40 cellular contexts compared by ENCODE assay signal in the genomic region with DNA sequence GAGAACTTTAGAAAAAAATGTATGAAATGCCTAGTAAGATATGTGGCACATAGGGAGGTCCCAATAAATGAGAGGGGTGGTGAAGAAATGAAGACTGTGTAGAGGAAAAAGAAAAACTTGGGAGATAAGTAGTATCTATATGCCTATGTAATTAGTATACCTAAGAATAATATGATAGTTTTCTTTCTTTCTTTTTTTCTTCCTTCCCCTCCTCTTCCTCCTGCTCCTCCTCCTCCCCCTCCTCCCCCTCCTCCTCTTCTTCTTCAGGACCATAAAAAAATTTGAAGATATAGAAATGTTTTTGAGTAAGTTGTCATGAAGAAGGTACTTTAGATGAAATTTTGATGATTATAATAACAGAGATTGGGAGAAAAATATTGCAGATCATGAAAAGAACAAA.
"Had no signal": no experiment of that assay in that cellular context is flagged by ENCODE, and none has a peak within 500 bp of the region (broad histone marks: within the 10 kb centered on the region; RNA-seq: fewer than 3 reads in every experiment).

No MANE protein-coding gene starts in this region.

- H3K4me3 Mint-ChIP-seq: activated naive CD4-positive, alpha-beta T cell treated with anti-CD3 and anti-CD28 coated beads for 36 hours; activated naive CD4-positive, alpha-beta T cell treated with anti-CD3 and anti-CD28 coated beads, Interleukin-2, amount 10 ng/mL, durations not matched to agents 7 days and 5 days; activated naive CD4-positive, alpha-beta T cell treated with anti-CD3 and anti-CD28 coated beads, Interleukin-2, amount 50 U/mL, for 24 hours; activated naive CD8-positive, alpha-beta T cell; activated naive CD8-positive, alpha-beta T cell treated with anti-CD3 and anti-CD28 coated beads for 36 hours; activated naive CD8-positive, alpha-beta T cell treated with anti-CD3 and anti-CD28 coated beads, Interleukin-2, amount 10 ng/mL, durations not matched to agents 7 days and 5 days; activated naive CD8-positive, alpha-beta T cell treated with anti-CD3 and anti-CD28 coated beads, Interleukin-2, amount 50 U/mL, for 24 hours; activated T-cell treated with anti-CD3 and anti-CD28 coated beads, Interleukin-2, amount 50 U/mL, for 24 hours; activated T-cell treated with anti-CD3 and anti-CD28 coated beads, Interleukin-2, amount 50 U/mL, for 4 hours; activated T-cell treated with anti-CD3 and anti-CD28 coated beads, Interleukin-2, amount 50 U/mL, for 72 hours; activated T-helper 1 cell treated with anti-CD3 and anti-CD28 coated beads, Interleukin-12 subunit alpha, Interleukin-12 subunit beta, Interleukin-2, Interleukin-4 antibody, amounts not matched to agents 30 ng/mL and 10 ng/mL and 1 ng/mL, durations not matched to agents 14 hours and 24 hours and 36 hours; activated T-helper 17 cell treated with anti-CD3 and anti-CD28 coated beads, Interleukin-2, amount 50 U/mL, for 72 hours; brain; central memory CD8-positive, alpha-beta T cell had no signal

- FAIRE-seq: astrocyte, bronchial epithelial cell had no signal

- H3K27ac Mint-ChIP-seq: activated naive CD4-positive, alpha-beta T cell treated with anti-CD3 and anti-CD28 coated beads for 36 hours; activated naive CD4-positive, alpha-beta T cell treated with anti-CD3 and anti-CD28 coated beads, Interleukin-2, amount 10 ng/mL, durations not matched to agents 7 days and 5 days; activated naive CD4-positive, alpha-beta T cell treated with anti-CD3 and anti-CD28 coated beads, Interleukin-2, amount 50 U/mL, for 24 hours; activated naive CD4-positive, alpha-beta T cell treated with anti-CD3 and anti-CD28 coated beads, Interleukin-2, amount 50 U/mL, for 72 hours; activated naive CD8-positive, alpha-beta T cell; activated naive CD8-positive, alpha-beta T cell treated with anti-CD3 and anti-CD28 coated beads for 36 hours; activated naive CD8-positive, alpha-beta T cell treated with anti-CD3 and anti-CD28 coated beads, Interleukin-2, amount 10 ng/mL, durations not matched to agents 7 days and 5 days; activated naive CD8-positive, alpha-beta T cell treated with anti-CD3 and anti-CD28 coated beads, Interleukin-2, amount 50 U/mL, for 24 hours; activated T-cell treated with anti-CD3 and anti-CD28 coated beads, Interleukin-2, amount 50 U/mL, for 24 hours; activated T-cell treated with anti-CD3 and anti-CD28 coated beads, Interleukin-2, amount 50 U/mL, for 72 hours; activated T-helper 1 cell treated with anti-CD3 and anti-CD28 coated beads, Interleukin-12 subunit alpha, Interleukin-12 subunit beta, Interleukin-2, Interleukin-4 antibody, amounts not matched to agents 30 ng/mL and 10 ng/mL and 1 ng/mL, durations not matched to agents 14 hours and 24 hours and 36 hours; activated T-helper 17 cell treated with anti-CD3 and anti-CD28 coated beads, Interleukin-2, amount 50 U/mL, for 72 hours; activated T-helper 2 cell treated with anti-CD3 and anti-CD28 coated beads, Interferon-gamma antibody, Interleukin-2, Interleukin-4, amounts not matched to agents 10 μg/mL and 5 μg/mL and 100 μg/mL, durations not matched to agents 14 hours and 24 hours and 36 hours; brain had no signal

- DNase-seq: activated effector memory CD4-positive, alpha-beta T cell treated with anti-CD3 and anti-CD28 coated beads, Interleukin-2, amount 50 U/mL, for 16 hours; activated effector memory CD4-positive, alpha-beta T cell treated with Interleukin-2 at 50 U/mL for 16 hours; activated gamma-delta T cell; activated gamma-delta T cell treated with Interleukin-2 at 50 U/mL for 16 hours; activated naive CD4-positive, alpha-beta T cell; activated naive CD4-positive, alpha-beta T cell treated with anti-CD3 and anti-CD28 coated beads for 36 hours; activated naive CD4-positive, alpha-beta T cell treated with anti-CD3 and anti-CD28 coated beads, Interleukin-2, amount 10 ng/mL, durations not matched to agents 7 days and 5 days; activated naive CD4-positive, alpha-beta T cell treated with anti-CD3 and anti-CD28 coated beads, Interleukin-2, amount 50 U/mL, for 16 hours; activated naive CD4-positive, alpha-beta T cell treated with Interleukin-2 at 50 U/mL for 16 hours; activated naive CD8-positive, alpha-beta T cell treated with anti-CD3 and anti-CD28 coated beads for 36 hours; activated naive CD8-positive, alpha-beta T cell treated with anti-CD3 and anti-CD28 coated beads, Interleukin-2, amount 10 ng/mL, durations not matched to agents 7 days and 5 days; activated naive CD8-positive, alpha-beta T cell treated with anti-CD3 and anti-CD28 coated beads, Interleukin-2, amount 50 U/mL, for 24 hours; activated T-cell treated with anti-CD3 and anti-CD28 coated beads, Interleukin-2, amount 50 U/mL, for 1 hour; activated T-cell treated with anti-CD3 and anti-CD28 coated beads, Interleukin-2, amount 50 U/mL, for 24 hours; activated T-cell treated with anti-CD3 and anti-CD28 coated beads, Interleukin-2, amount 50 U/mL, for 4 hours; activated T-cell treated with anti-CD3 and anti-CD28 coated beads, Interleukin-2, amount 50 U/mL, for 48 hours; activated T-cell treated with anti-CD3 and anti-CD28 coated beads, Interleukin-2, amount 50 U/mL, for 72 hours; adrenal gland; amniotic stem cell; amygdala; anterior cingulate cortex; aorta; body of pancreas; brain microvascular endothelial cell; caudate nucleus; central memory CD4-positive, alpha-beta T cell; cerebellar nuclear complex had no signal

- H3K36me3 ChIP-seq: adrenal gland, ascending aorta, brain microvascular endothelial cell, breast epithelium, cardiac muscle cell had no signal

- H3K9me3 Mint-ChIP-seq: activated naive CD4-positive, alpha-beta T cell treated with anti-CD3 and anti-CD28 coated beads, Interleukin-2, amount 50 U/mL, for 24 hours; activated naive CD8-positive, alpha-beta T cell treated with anti-CD3 and anti-CD28 coated beads, Interleukin-2, amount 50 U/mL, for 24 hours; activated T-helper 1 cell treated with anti-CD3 and anti-CD28 coated beads, Interleukin-12 subunit alpha, Interleukin-12 subunit beta, Interleukin-2, Interleukin-4 antibody, amounts not matched to agents 30 ng/mL and 10 ng/mL and 1 ng/mL, durations not matched to agents 14 hours and 24 hours and 36 hours; activated T-helper 2 cell treated with anti-CD3 and anti-CD28 coated beads, Interferon-gamma antibody, Interleukin-2, Interleukin-4, amounts not matched to agents 10 μg/mL and 5 μg/mL and 100 μg/mL, durations not matched to agents 14 hours and 24 hours and 36 hours; brain had no signal

- H3K36me3 Mint-ChIP-seq: activated naive CD4-positive, alpha-beta T cell treated with anti-CD3 and anti-CD28 coated beads, Interleukin-2, amount 10 ng/mL, durations not matched to agents 7 days and 5 days; activated naive CD4-positive, alpha-beta T cell treated with anti-CD3 and anti-CD28 coated beads, Interleukin-2, amount 50 U/mL, for 24 hours; activated naive CD4-positive, alpha-beta T cell treated with anti-CD3 and anti-CD28 coated beads, Interleukin-2, amount 50 U/mL, for 72 hours; activated naive CD8-positive, alpha-beta T cell; activated naive CD8-positive, alpha-beta T cell treated with anti-CD3 and anti-CD28 coated beads for 36 hours; activated naive CD8-positive, alpha-beta T cell treated with anti-CD3 and anti-CD28 coated beads, Interleukin-2, amount 10 ng/mL, durations not matched to agents 7 days and 5 days; brain had no signal

- H3K27me3 ChIP-seq: adrenal gland, ascending aorta, body of pancreas, brain microvascular endothelial cell, breast epithelium, cardiac muscle cell had no signal

- H3K27ac ChIP-seq: adrenal gland, ascending aorta, body of pancreas, brain microvascular endothelial cell, breast epithelium, cardiac muscle cell had no signal

- H3K4me3 ChIP-seq: adrenal gland, ascending aorta, body of pancreas, breast epithelium, cardiac muscle cell had no signal

- H3K4me1 Mint-ChIP-seq: activated naive CD4-positive, alpha-beta T cell treated with anti-CD3 and anti-CD28 coated beads, Interleukin-2, amount 10 ng/mL, durations not matched to agents 7 days and 5 days; activated naive CD4-positive, alpha-beta T cell treated with anti-CD3 and anti-CD28 coated beads, Interleukin-2, amount 50 U/mL, for 24 hours; activated naive CD8-positive, alpha-beta T cell treated with anti-CD3 and anti-CD28 coated beads for 36 hours; activated naive CD8-positive, alpha-beta T cell treated with anti-CD3 and anti-CD28 coated beads, Interleukin-2, amount 10 ng/mL, durations not matched to agents 7 days and 5 days; activated naive CD8-positive, alpha-beta T cell treated with anti-CD3 and anti-CD28 coated beads, Interleukin-2, amount 50 U/mL, for 24 hours; activated T-helper 17 cell treated with anti-CD3 and anti-CD28 coated beads, Interleukin-2, amount 50 U/mL, for 72 hours; central memory CD8-positive, alpha-beta T cell had no signal

- H3K4me1 ChIP-seq: adrenal gland, ascending aorta, body of pancreas, breast epithelium had no signal

- H3K27me3 Mint-ChIP-seq: activated naive CD4-positive, alpha-beta T cell treated with anti-CD3 and anti-CD28 coated beads, Interleukin-2, amount 10 ng/mL, durations not matched to agents 7 days and 5 days; activated naive CD4-positive, alpha-beta T cell treated with anti-CD3 and anti-CD28 coated beads, Interleukin-2, amount 50 U/mL, for 24 hours; activated naive CD8-positive, alpha-beta T cell; activated naive CD8-positive, alpha-beta T cell treated with anti-CD3 and anti-CD28 coated beads for 36 hours; activated naive CD8-positive, alpha-beta T cell treated with anti-CD3 and anti-CD28 coated beads, Interleukin-2, amount 10 ng/mL, durations not matched to agents 7 days and 5 days; activated naive CD8-positive, alpha-beta T cell treated with anti-CD3 and anti-CD28 coated beads, Interleukin-2, amount 50 U/mL, for 24 hours; activated T-cell treated with anti-CD3 and anti-CD28 coated beads, Interleukin-2, amount 50 U/mL, for 24 hours; activated T-helper 17 cell treated with anti-CD3 and anti-CD28 coated beads, Interleukin-2, amount 50 U/mL, for 72 hours; brain; central memory CD8-positive, alpha-beta T cell had no signal

- ATAC-seq: activated naive CD4-positive, alpha-beta T cell treated with anti-CD3 and anti-CD28 coated beads, Interleukin-2, amount 50 U/mL, for 72 hours; activated naive CD8-positive, alpha-beta T cell treated with anti-CD3 and anti-CD28 coated beads, Interleukin-2, amount 50 U/mL, for 24 hours; activated T-cell treated with anti-CD3 and anti-CD28 coated beads, Interleukin-2, amount 50 U/mL, for 4 hours; activated T-cell treated with anti-CD3 and anti-CD28 coated beads, Interleukin-2, amount 50 U/mL, for 72 hours; activated T-helper 17 cell treated with anti-CD3 and anti-CD28 coated beads, Interleukin-2, amount 50 U/mL, for 72 hours; body of pancreas had no signal

- H3K9me3 ChIP-seq: adrenal gland, ascending aorta, body of pancreas, breast epithelium had no signal
